ENCODE assay signal across 21 cellular contexts in the genomic region with DNA sequence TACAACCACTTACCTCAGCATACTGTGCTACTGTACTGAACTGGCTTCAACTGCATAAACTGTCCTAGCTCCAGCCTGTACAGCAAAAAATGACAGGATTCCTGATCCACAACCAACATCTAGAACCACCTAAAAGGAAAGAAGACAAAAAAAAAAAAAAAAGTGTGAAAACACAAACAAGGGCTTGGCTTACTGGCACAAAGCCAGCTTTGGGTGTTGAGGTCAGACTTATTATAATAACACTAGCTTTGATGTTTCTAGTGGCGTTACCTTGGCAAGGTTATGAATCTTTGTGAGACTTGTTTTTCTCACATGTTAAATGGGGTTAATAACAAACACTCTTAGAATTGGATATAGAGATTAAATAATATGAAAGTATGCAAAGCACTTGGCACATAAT.
"Had no signal": no experiment of that assay in that cellular context is flagged by ENCODE, and none has a peak within 500 bp of the region (broad histone marks: within the 10 kb centered on the region; RNA-seq: fewer than 3 reads in every experiment).

No MANE protein-coding gene starts in this region.

- H3K27me3 ChIP-seq: cardiac muscle cell, esophagus squamous epithelium, neural progenitor cell, right atrium auricular region, tibial nerve, vagina had no signal

- H3K9ac ChIP-seq: neural progenitor cell had no signal

- H3K36me3 ChIP-seq: cardiac muscle cell, esophagus squamous epithelium, neural progenitor cell, prostate gland, right atrium auricular region, tibial nerve, vagina had no signal

- H3K9me3 ChIP-seq: esophagus squamous epithelium, prostate gland, right atrium auricular region, tibial nerve, vagina had no signal

- H3K4me1 ChIP-seq: esophagus squamous epithelium, neural progenitor cell, prostate gland, right atrium auricular region, tibial nerve, vagina had no signal

- H3K27ac Mint-ChIP-seq: activated CD4-positive, alpha-beta memory T cell treated with anti-CD3 and anti-CD28 coated beads for 36 hours; activated CD8-positive, alpha-beta memory T cell treated with anti-CD3 and anti-CD28 coated beads, Interleukin-2, amount 10 ng/mL, durations not matched to agents 7 days and 5 days; activated naive CD8-positive, alpha-beta T cell treated with anti-CD3 and anti-CD28 coated beads, Interleukin-2, amount 10 ng/mL, durations not matched to agents 7 days and 5 days; memory B cell; neural progenitor cell; WTC11 had no signal

- H3K27ac ChIP-seq: cardiac muscle cell, esophagus squamous epithelium, neural progenitor cell, prostate gland, right atrium auricular region, tibial nerve, vagina had no signal

- H3K4me3 Mint-ChIP-seq: activated CD4-positive, alpha-beta memory T cell treated with anti-CD3 and anti-CD28 coated beads for 36 hours; activated CD8-positive, alpha-beta memory T cell treated with anti-CD3 and anti-CD28 coated beads, Interleukin-2, amount 10 ng/mL, durations not matched to agents 7 days and 5 days; activated naive CD8-positive, alpha-beta T cell treated with anti-CD3 and anti-CD28 coated beads, Interleukin-2, amount 10 ng/mL, durations not matched to agents 7 days and 5 days; memory B cell; neural progenitor cell; WTC11 had no signal

- H2AFZ ChIP-seq: neural progenitor cell had no signal

- H3K4me2 ChIP-seq: neural progenitor cell had no signal

- H3K4me3 ChIP-seq: cardiac muscle cell, esophagus squamous epithelium, neural progenitor cell, prostate gland, right atrium auricular region, tibial nerve, vagina had no signal

- DNase-seq: activated CD4-positive, alpha-beta memory T cell treated with anti-CD3 and anti-CD28 coated beads for 36 hours; activated CD4-positive, alpha-beta T cell treated with anti-CD3 and anti-CD28 coated beads for 4 hours; activated CD8-positive, alpha-beta memory T cell treated with anti-CD3 and anti-CD28 coated beads, Interleukin-2, amount 10 ng/mL, durations not matched to agents 7 days and 5 days; activated naive CD4-positive, alpha-beta T cell; activated naive CD8-positive, alpha-beta T cell treated with anti-CD3 and anti-CD28 coated beads, Interleukin-2, amount 10 ng/mL, durations not matched to agents 7 days and 5 days; amygdala; dermis blood vessel endothelial cell; effector memory CD4-positive, alpha-beta T cell; esophagus squamous epithelium; left ventricle myocardium superior; stimulated activated CD4-positive, alpha-beta T cell treated with anti-CD3 and anti-CD28 coated beads, Interleukin-2, amount 100 ng/mL, for 24 hours; stimulated activated naive CD4-positive, alpha-beta T cell treated with Interleukin-2 at 50 U/mL for 16 hours; substantia nigra had no signal

- H3K27me3 Mint-ChIP-seq: activated CD4-positive, alpha-beta memory T cell treated with anti-CD3 and anti-CD28 coated beads for 36 hours; activated CD8-positive, alpha-beta memory T cell treated with anti-CD3 and anti-CD28 coated beads, Interleukin-2, amount 10 ng/mL, durations not matched to agents 7 days and 5 days; activated naive CD8-positive, alpha-beta T cell treated with anti-CD3 and anti-CD28 coated beads, Interleukin-2, amount 10 ng/mL, durations not matched to agents 7 days and 5 days; memory B cell had no signal

- H3K9me3 Mint-ChIP-seq: activated CD4-positive, alpha-beta memory T cell treated with anti-CD3 and anti-CD28 coated beads for 36 hours; activated naive CD8-positive, alpha-beta T cell treated with anti-CD3 and anti-CD28 coated beads, Interleukin-2, amount 10 ng/mL, durations not matched to agents 7 days and 5 days; memory B cell; neural progenitor cell; WTC11 had no signal

- H3K4me1 Mint-ChIP-seq: activated CD8-positive, alpha-beta memory T cell treated with anti-CD3 and anti-CD28 coated beads, Interleukin-2, amount 10 ng/mL, durations not matched to agents 7 days and 5 days; activated naive CD8-positive, alpha-beta T cell treated with anti-CD3 and anti-CD28 coated beads, Interleukin-2, amount 10 ng/mL, durations not matched to agents 7 days and 5 days; memory B cell; neural progenitor cell had no signal

- H3K36me3 Mint-ChIP-seq: activated CD4-positive, alpha-beta memory T cell treated with anti-CD3 and anti-CD28 coated beads for 36 hours; activated CD8-positive, alpha-beta memory T cell treated with anti-CD3 and anti-CD28 coated beads, Interleukin-2, amount 10 ng/mL, durations not matched to agents 7 days and 5 days; activated naive CD8-positive, alpha-beta T cell treated with anti-CD3 and anti-CD28 coated beads, Interleukin-2, amount 10 ng/mL, durations not matched to agents 7 days and 5 days; memory B cell; neural progenitor cell; WTC11 had no signal
